In genomic region chr2:233419626-233420431, GRCh38 we compare ENCODE assay signal across 9 cellular contexts.
DNase-seq lines count a peak whose midpoint lies in the region; ATAC-seq lines count a peak whose summit lies in the region.
"Had no signal": no experiment of that assay in that cellular context is flagged by ENCODE, and none has a peak within 500 bp of the region (broad histone marks: within the 10 kb centered on the region; RNA-seq: fewer than 3 reads in every experiment).

No MANE protein-coding gene starts in this region.

- peak overlapping the region; percentile 82 to 98 (median 95) for H3K4me3 Mint-ChIP-seq in CD4-positive, CD25-positive, alpha-beta regulatory T cell
- H3K4me3 Mint-ChIP-seq in activated naive CD4-positive, alpha-beta T cell treated with anti-CD3 and anti-CD28 coated beads, Interleukin-2, amount 10 ng/mL, durations not matched to agents 7 days and 5 days: peak overlapping the region; percentile 83

- H3K36me3 Mint-ChIP-seq in CD4-positive, CD25-positive, alpha-beta regulatory T cell: peaks cover 16% of the 10 kb centered on the region
- peaks cover 63% of the 10 kb centered on the region for H3K36me3 Mint-ChIP-seq in activated naive CD4-positive, alpha-beta T cell treated with anti-CD3 and anti-CD28 coated beads, Interleukin-2, amount 10 ng/mL, durations not matched to agents 7 days and 5 days

- peak in 1 of 2 donors; percentile 10 for ATAC-seq in CD4-positive, CD25-positive, alpha-beta regulatory T cell (ENCODE audit: low read depth in 2 of 2)
- ATAC-seq in HG03045 (IDR thresholded peaks at IDR 0.05; ENCODE audit: unreplicated experiment): peak; percentile 43

- DNase-seq in CD4-positive, CD25-positive, alpha-beta regulatory T cell: peak; percentile 32 to 82 (median 44)
- peak; percentile 66 for DNase-seq in activated naive CD4-positive, alpha-beta T cell treated with anti-CD3 and anti-CD28 coated beads, Interleukin-2, amount 10 ng/mL, durations not matched to agents 7 days and 5 days
- DNase-seq in mesenteric fat pad (ENCODE audit: low spot score) (peak; percentile 22), NCI-H1092 (lab: John Stamatoyannopoulos, UW) (no peak), OCI-M1 (lab: John Stamatoyannopoulos, UW) (no peak), NCI-H526 (lab: John Stamatoyannopoulos, UW) (no peak), amniotic stem cell (lab: John Stamatoyannopoulos, UW) (no peak)
- DNase-seq: right lobe of liver had no signal

- peaks cover 83% of the 10 kb centered on the region for H3K4me1 ChIP-seq in CD4-positive, CD25-positive, alpha-beta regulatory T cell (ENCODE audit: control insufficient read depth, insufficient read depth, low read length, poor library complexity, severe bottlenecking)

- H3K36me3 ChIP-seq in CD4-positive, CD25-positive, alpha-beta regulatory T cell (ENCODE audit: control insufficient read depth, insufficient read depth, low read length): peaks cover 4% of the 10 kb centered on the region
- H3K36me3 ChIP-seq: right lobe of liver had no signal

- CTCF ChIA-PET in activated naive CD4-positive, alpha-beta T cell treated with anti-CD3 and anti-CD28 coated beads, Interleukin-2, amount 10 ng/mL, durations not matched to agents 7 days and 5 days (lab: Charles Lee): interaction anchor here (0.6 to 6.9 kb wide), 8 partner anchors 13 to 111 kb away, joined by 3 to 31 read pairs (median 4); no protein-coding TSS in a partner anchor

- peaks cover 4% of the 10 kb centered on the region for H3K27me3 Mint-ChIP-seq in CD4-positive, CD25-positive, alpha-beta regulatory T cell
- no peaks in the 10 kb centered on the region for H3K27me3 Mint-ChIP-seq in activated naive CD4-positive, alpha-beta T cell treated with anti-CD3 and anti-CD28 coated beads, Interleukin-2, amount 10 ng/mL, durations not matched to agents 7 days and 5 days

- peak overlapping the region; percentile 93 for H3K4me3 ChIP-seq in CD4-positive, CD25-positive, alpha-beta regulatory T cell (ENCODE audit: low read depth, low read length)
- H3K4me3 ChIP-seq: right lobe of liver had no signal

- H3K27me3 ChIP-seq in CD4-positive, CD25-positive, alpha-beta regulatory T cell (ENCODE audit: control insufficient read depth, insufficient read depth, low read length): no peaks in the 10 kb centered on the region
- H3K27me3 ChIP-seq: right lobe of liver had no signal

- H3K27ac Mint-ChIP-seq in CD4-positive, CD25-positive, alpha-beta regulatory T cell: peak overlapping the region; percentile 97 to 99 (median 98)
- H3K27ac Mint-ChIP-seq in activated naive CD4-positive, alpha-beta T cell treated with anti-CD3 and anti-CD28 coated beads, Interleukin-2, amount 10 ng/mL, durations not matched to agents 7 days and 5 days: peak overlapping the region; percentile 98

- H3K4me1 Mint-ChIP-seq in CD4-positive, CD25-positive, alpha-beta regulatory T cell: peaks cover 35 to 99% (median 77%) of the 10 kb centered on the region in 4 donors
- H3K4me1 Mint-ChIP-seq in activated naive CD4-positive, alpha-beta T cell treated with anti-CD3 and anti-CD28 coated beads, Interleukin-2, amount 10 ng/mL, durations not matched to agents 7 days and 5 days: peaks cover 99% of the 10 kb centered on the region

- peak overlapping the region; percentile 80 for H3K27ac ChIP-seq in CD4-positive, CD25-positive, alpha-beta regulatory T cell (ENCODE audit: insufficient read depth, low read length, poor library complexity, severe bottlenecking)

- no peaks in the 10 kb centered on the region for H3K9me3 ChIP-seq in CD4-positive, CD25-positive, alpha-beta regulatory T cell (ENCODE audit: control insufficient read depth in 2 of 2, low read length in 2 of 2)
- H3K9me3 ChIP-seq: right lobe of liver had no signal

- H3K9me3 Mint-ChIP-seq in CD4-positive, CD25-positive, alpha-beta regulatory T cell: no peaks in the 10 kb centered on the region
- H3K9me3 Mint-ChIP-seq in activated naive CD4-positive, alpha-beta T cell treated with anti-CD3 and anti-CD28 coated beads, Interleukin-2, amount 10 ng/mL, durations not matched to agents 7 days and 5 days: no peaks in the 10 kb centered on the region

Comparison
In these comparisons a context has a peak if more than half of its experiments do, and no peak if none do; other contexts are left out.
1. DNase-seq: peak in CD4-positive, CD25-positive, alpha-beta regulatory T cell (3 of 3), activated naive CD4-positive, alpha-beta T cell treated with anti-CD3 and anti-CD28 coated beads, Interleukin-2, amount 10 ng/mL, durations not matched to agents 7 days and 5 days (single experiment) and mesenteric fat pad (single experiment); none in NCI-H1092 (single experiment), OCI-M1 (single experiment), NCI-H526 (0 of 2) and amniotic stem cell (single experiment).